ENCODE assay signal across 7 cellular contexts in the genomic region with DNA sequence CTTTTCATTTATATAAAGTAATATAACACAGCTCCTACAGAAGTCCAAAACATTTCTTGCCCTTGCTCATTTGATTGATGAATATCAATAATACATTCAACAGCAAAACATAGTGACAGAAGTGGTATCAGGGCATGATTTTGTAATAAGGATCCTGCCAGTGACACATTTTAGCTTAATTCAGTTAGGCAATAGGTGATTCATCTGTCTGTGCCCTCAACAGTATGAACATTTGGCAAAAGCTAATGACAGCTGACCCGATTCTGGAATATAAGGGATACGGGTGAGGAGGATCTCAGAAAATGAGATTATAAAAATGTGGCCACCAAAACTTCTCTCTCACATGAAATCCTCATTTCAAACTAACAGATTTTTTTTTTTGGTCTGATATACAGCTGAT.
DNase-seq lines count a peak whose midpoint lies in the region; ATAC-seq and TF ChIP-seq lines count a peak whose summit lies in the region.

No MANE protein-coding gene starts in this region.

- H3K9me3 ChIP-seq in iPS-20b (ENCODE audit: insufficient read depth, low read depth, low read length): no peaks in the 10 kb centered on the region
- no peaks in the 10 kb centered on the region for H3K9me3 ChIP-seq in tibial artery

- no peak for TF ChIP-seq CTCF in tibial artery (IDR thresholded peaks at IDR 0.05)

- no peak for ATAC-seq in GM21423 (IDR thresholded peaks at IDR 0.05; ENCODE audit: unreplicated experiment)

- peak overlapping the region; percentile 29; the same call in 1 of the 2 replicates for H3K9ac ChIP-seq in iPS-20b (ENCODE audit: low read depth, low read length)

- H3K4me1 ChIP-seq in iPS-20b (ENCODE audit: insufficient read depth, low read length) (peaks cover 19% of the 10 kb centered on the region), tibial artery (peaks cover 7 to 47% (median 20%) of the 10 kb centered on the region in 4 donors)

- DNase-seq in LHCN-M2 (ENCODE audit: low read depth) (peak; percentile 95), amniotic stem cell (lab: John Stamatoyannopoulos, UW) (peak; percentile 51), tibial artery (peak in 1 of 2 donors; percentile 41), NCI-H2081 (lab: John Stamatoyannopoulos, UW) (no peak)
- no peak for DNase-seq in stimulated activated naive CD4-positive, alpha-beta T cell treated with Interleukin-2 at 50 U/mL for 16 hours (lab: John Stamatoyannopoulos, UW)

- intact Hi-C loops in tibial artery (cut with DNase I; ENCODE audit: low total_unique reads): no loop called here

- H3K36me3 ChIP-seq in iPS-20b (ENCODE audit: insufficient read depth, low read depth, low read length): no peaks in the 10 kb centered on the region
- H3K36me3 ChIP-seq in tibial artery: peaks cover 0 to 12% (median 9%) of the 10 kb centered on the region in 3 donors

- H3K27me3 ChIP-seq in iPS-20b (ENCODE audit: insufficient read depth, low read length): no peaks in the 10 kb centered on the region
- H3K27me3 ChIP-seq in tibial artery: no peaks in the 10 kb centered on the region

- no peak overlapping the region for H3K4me3 ChIP-seq in iPS-20b (ENCODE audit: low read length)
- H3K4me3 ChIP-seq in tibial artery: peak overlapping the region; percentile 12 to 17

- H3K27ac ChIP-seq in iPS-20b (ENCODE audit: low read length) (no peak overlapping the region), tibial artery (peak overlapping the region; percentile 78 to 86)

Comparison
In these comparisons a context has a peak if more than half of its experiments do, and no peak if none do; other contexts are left out.
1. DNase-seq: peak in LHCN-M2 (single experiment) and amniotic stem cell (single experiment); none in stimulated activated naive CD4-positive, alpha-beta T cell treated with Interleukin-2 at 50 U/mL for 16 hours (single experiment) and NCI-H2081 (0 of 2).